9 cellular contexts compared by ENCODE assay signal in genomic region chr19:11598103-11598483, GRCh38. TPM values are rescaled to one million over a fixed set of nuclear protein-coding genes. Genes with fewer than 3 reads are reported as not detected.
DNase-seq lines count a peak whose midpoint lies in the region; ATAC-seq and TF ChIP-seq lines count a peak whose summit lies in the region.
"Had no signal": no experiment of that assay in that cellular context is flagged by ENCODE, and none has a peak within 500 bp of the region (broad histone marks: within the 10 kb centered on the region; RNA-seq: fewer than 3 reads in every experiment).

No MANE protein-coding gene starts in this region.

- H3K23ac ChIP-seq in mesenchymal stem cell (ENCODE audit: low read length in 2 of 2), result no peak overlapping the region

- no peak for DNase-seq in cardiac muscle cell (ENCODE audit: low read depth in 1 of 2, low spot score in 1 of 2)
- DNase-seq in Right ventricle myocardium superior, result no peak
- peak; percentile 44 for DNase-seq in mesenchymal stem cell
- no peak for DNase-seq in upper lobe of right lung
- no peak for DNase-seq in iPS-NIHi7 (ENCODE audit: extremely low spot score)
- DNase-seq in NCI-H128 (lab: John Stamatoyannopoulos, UW; ENCODE audit: unreplicated experiment), result no peak
- no peak for DNase-seq in T1000 (lab: John Stamatoyannopoulos, UW)

- intact Hi-C loops in Right ventricle myocardium superior (cut with DNase I), result no loop called here
- intact Hi-C loops in upper lobe of right lung (cut with DNase I), result no loop called here

- H2BK5ac ChIP-seq in mesenchymal stem cell (ENCODE audit: low read depth, low read length, poor library complexity, severe bottlenecking), result no peak overlapping the region

- H4K91ac ChIP-seq in mesenchymal stem cell (ENCODE audit: low read length), result no peak overlapping the region

- no peak overlapping the region for H2AFZ ChIP-seq in mesenchymal stem cell (ENCODE audit: low read depth, low read length)

- H3K18ac ChIP-seq in mesenchymal stem cell (ENCODE audit: low read depth in 1 of 2, low read length in 2 of 2), result peak overlapping the region in 1 of 2 experiments; percentile 95

- H3K79me1 ChIP-seq in mesenchymal stem cell (replicated peaks; ENCODE audit: low read length, poor library complexity, severe bottlenecking), result peaks cover 3% of the 10 kb centered on the region

- no peak overlapping the region for H4K8ac ChIP-seq in mesenchymal stem cell (ENCODE audit: low read length)

- peaks cover 31 to 54% (median 41%) of the 10 kb centered on the region in 5 experiments for H3K9me3 Mint-ChIP-seq in brain

- peak overlapping the region; percentile 87 for H3K4me2 ChIP-seq in mesenchymal stem cell (ENCODE audit: low read length, poor library complexity, severe bottlenecking)

- TF ChIP-seq CTCF in cardiac muscle cell (IDR thresholded peaks at IDR 0.05; ENCODE audit: low read depth, low read length), result no peak
- no peak for TF ChIP-seq CTCF in brain (conservative IDR thresholded peaks at IDR 0.05)
- TF ChIP-seq CTCF in upper lobe of right lung (IDR thresholded peaks at IDR 0.05), result no peak

- peak overlapping the region in 1 of 2 experiments; percentile 99 for H3K4ac ChIP-seq in mesenchymal stem cell (ENCODE audit: low read depth in 1 of 2, low read length in 2 of 2)

- no peaks in the 10 kb centered on the region for H3K27me3 Mint-ChIP-seq in brain

- H3K27ac Mint-ChIP-seq in brain, result peak overlapping the region; percentile 96 to 99 (median 98)

- H3K14ac ChIP-seq in mesenchymal stem cell (ENCODE audit: low read length in 2 of 2), result peak overlapping the region in 1 of 2 experiments; percentile 94

- 81% methylated on average over 8 of the region's 10 CpGs for WGBS in mesenchymal stem cell

- H3K27me3 ChIP-seq in cardiac muscle cell, result no peaks in the 10 kb centered on the region
- no peaks in the 10 kb centered on the region for H3K27me3 ChIP-seq in mesenchymal stem cell (ENCODE audit: control insufficient read depth in 1 of 2, insufficient read depth in 1 of 2, low read length in 2 of 2)
- H3K27me3 ChIP-seq in upper lobe of right lung, result no peaks in the 10 kb centered on the region

- peaks cover 49% of the 10 kb centered on the region for H3K4me1 Mint-ChIP-seq in brain

- peak overlapping the region; percentile 84 for H3K4me3 ChIP-seq in cardiac muscle cell
- H3K4me3 ChIP-seq in mesenchymal stem cell (ENCODE audit: insufficient read depth in 1 of 2, low read depth in 1 of 2, low read length in 2 of 2), result peak overlapping the region; percentile 83 to 89
- H3K4me3 ChIP-seq in upper lobe of right lung, result peak overlapping the region; percentile 86

- H3K36me3 ChIP-seq in cardiac muscle cell, result no peaks in the 10 kb centered on the region
- peaks cover 7 to 19% of the 10 kb centered on the region in 2 experiments for H3K36me3 ChIP-seq in mesenchymal stem cell (ENCODE audit: control insufficient read depth in 1 of 2, insufficient read depth in 2 of 2, low read depth in 1 of 2, low read length in 2 of 2)
- H3K36me3 ChIP-seq in upper lobe of right lung, result no peaks in the 10 kb centered on the region

- H3K36me3 Mint-ChIP-seq in brain, result peaks cover 55% of the 10 kb centered on the region

- peak overlapping the region; percentile 96 to 99 (median 97) for H3K4me3 Mint-ChIP-seq in brain

- H2BK12ac ChIP-seq in mesenchymal stem cell (ENCODE audit: low read length in 2 of 2), result no peak overlapping the region

- no peak for ATAC-seq in Right ventricle myocardium superior (ENCODE audit: poor library complexity)
- no peak for ATAC-seq in upper lobe of right lung

- peak overlapping the region; percentile 84 for H2AK5ac ChIP-seq in mesenchymal stem cell (ENCODE audit: low read length, severe bottlenecking)

- H3K9me3 ChIP-seq in cardiac muscle cell (ENCODE audit: low read depth), result no peaks in the 10 kb centered on the region
- H3K9me3 ChIP-seq in mesenchymal stem cell (ENCODE audit: control insufficient read depth, low read length), result no peaks in the 10 kb centered on the region
- H3K9me3 ChIP-seq in upper lobe of right lung, result no peaks in the 10 kb centered on the region

- peak overlapping the region; percentile 97 for H3K9ac ChIP-seq in mesenchymal stem cell (ENCODE audit: low read length)

- H3K4me1 ChIP-seq in cardiac muscle cell (ENCODE audit: low read depth) (peaks cover 6% of the 10 kb centered on the region), mesenchymal stem cell (ENCODE audit: control insufficient read depth, insufficient read depth, low read depth, low read length) (peaks cover 6% of the 10 kb centered on the region), upper lobe of right lung (no peaks in the 10 kb centered on the region)

- H3K27ac ChIP-seq in cardiac muscle cell, result peak overlapping the region; percentile 99
- no peak overlapping the region for H3K27ac ChIP-seq in mesenchymal stem cell (ENCODE audit: low read length, poor library complexity, severe bottlenecking)
- peak overlapping the region; percentile 97 for H3K27ac ChIP-seq in upper lobe of right lung

- H2BK120ac ChIP-seq in mesenchymal stem cell (ENCODE audit: low read depth, low read length), result no peak overlapping the region

- H2BK15ac ChIP-seq in mesenchymal stem cell (ENCODE audit: low read depth, poor library complexity, severe bottlenecking), result no peak overlapping the region

RNA-seq across cellular contexts. Expression of gene ZNF627, which starts 0.8 kb away (rescaled TPM):
- total RNA-seq in cardiac muscle cell (19.9 and 23.0 TPM in 2 replicates), Right ventricle myocardium superior (4.2 TPM), upper lobe of right lung (11.6 TPM)
- polyA plus RNA-seq in cardiac muscle cell (17.5 and 19.4 TPM in 2 replicates), brain (ENCODE audit: insufficient read depth, low read depth, low replicate concordance) (10.8 TPM)
- polyA plus RNA-seq in mesenchymal stem cell (2013, experiment 1 of 2), result 6.7 TPM
- polyA plus RNA-seq in mesenchymal stem cell (2013, experiment 2 of 2), result 6.6 TPM

RNA-seq across cellular contexts. Expression of gene ACP5, which starts 20.6 kb away (rescaled TPM):
- 1.9 TPM in 1 of 2 replicates, not detected in the other for total RNA-seq in cardiac muscle cell
- polyA plus RNA-seq in cardiac muscle cell, result 1.1 and 1.2 TPM in 2 replicates
- 2.3 TPM for total RNA-seq in Right ventricle myocardium superior
- 12.8 TPM for polyA plus RNA-seq in brain (ENCODE audit: insufficient read depth, low read depth, low replicate concordance)
- polyA plus RNA-seq in mesenchymal stem cell (2013, experiment 1 of 2), result 13.7 TPM
- polyA plus RNA-seq in mesenchymal stem cell (2013, experiment 2 of 2), result 13.5 TPM
- total RNA-seq in upper lobe of right lung, result 429 TPM

RNA-seq across cellular contexts. Expression of gene ELOF1, which starts 39.1 kb away (rescaled TPM):
- total RNA-seq in cardiac muscle cell (44.3 and 45.3 TPM in 2 replicates), Right ventricle myocardium superior (32.7 TPM), upper lobe of right lung (44.3 TPM)
- polyA plus RNA-seq in cardiac muscle cell (80.2 and 98.6 TPM in 2 replicates), brain (ENCODE audit: insufficient read depth, low read depth, low replicate concordance) (90.6 TPM)
- polyA plus RNA-seq in mesenchymal stem cell (2013, experiment 1 of 2), result 70.5 TPM
- polyA plus RNA-seq in mesenchymal stem cell (2013, experiment 2 of 2), result 70.0 TPM

RNA-seq across cellular contexts. Expression of gene CNN1, which starts 59.4 kb away (rescaled TPM):
- total RNA-seq in cardiac muscle cell (288 and 520 TPM in 2 replicates), Right ventricle myocardium superior (59.5 TPM), upper lobe of right lung (27.3 TPM)
- polyA plus RNA-seq in cardiac muscle cell (219 and 388 TPM in 2 replicates), brain (ENCODE audit: insufficient read depth, low read depth, low replicate concordance) (3.1 TPM)
- polyA plus RNA-seq in mesenchymal stem cell (2013, experiment 1 of 2), result 25.1 TPM
- polyA plus RNA-seq in mesenchymal stem cell (2013, experiment 2 of 2), result 26.5 TPM
- total RNA-seq: dermis microvascular lymphatic vessel endothelial cell had no signal

Comparison
In these comparisons a context has a peak if more than half of its experiments do, and no peak if none do; other contexts are left out.
1. RNA of gene ACP5, which starts 20.6 kb away (total RNA-seq): 429 TPM in upper lobe of right lung (single experiment); 2.3 TPM in Right ventricle myocardium superior (single experiment) and 1.9 TPM in cardiac muscle cell; every median in the first group is over 100 times any median in the second.
2. Peak in every context shown above with its lines, with median percentiles within 50 percentile points of each other: H3K4me3 ChIP-seq.